Comparison of ENCODE assay signal across 18 cellular contexts in genomic region chr6:148293181-148293995, GRCh38. TPM values are rescaled to one million over a fixed set of nuclear protein-coding genes. Genes with fewer than 3 reads are reported as not detected.
DNase-seq lines count a peak whose midpoint lies in the region; ATAC-seq and TF ChIP-seq lines count a peak whose summit lies in the region.
"Had no signal": no experiment of that assay in that cellular context is flagged by ENCODE, and none has a peak within 500 bp of the region (broad histone marks: within the 10 kb centered on the region; RNA-seq: fewer than 3 reads in every experiment).

No MANE protein-coding gene starts in this region.

- no peak overlapping the region for H4K91ac ChIP-seq in mesenchymal stem cell (ENCODE audit: low read length)

- H3K4me3 ChIP-seq in mesenchymal stem cell (ENCODE audit: insufficient read depth in 1 of 2, low read depth in 1 of 2, low read length in 2 of 2): no peak overlapping the region
- H3K4me3 ChIP-seq: adrenal gland, lung had no signal

- H3K14ac ChIP-seq in mesenchymal stem cell (ENCODE audit: low read length in 2 of 2): peak overlapping the region in 1 of 2 experiments; percentile 86

- H3K23ac ChIP-seq in mesenchymal stem cell (ENCODE audit: low read length in 2 of 2): peak overlapping the region in 1 of 2 experiments; percentile 59

- H3K18ac ChIP-seq in mesenchymal stem cell (ENCODE audit: low read depth in 1 of 2, low read length in 2 of 2): peak overlapping the region; percentile 40 to 64

- H2BK12ac ChIP-seq in mesenchymal stem cell (ENCODE audit: low read length in 2 of 2): peak overlapping the region in 1 of 2 experiments; percentile 92

- peak overlapping the region; percentile 5 to 10 for H3K4ac ChIP-seq in mesenchymal stem cell (ENCODE audit: low read depth in 1 of 2, low read length in 2 of 2)

- H4K8ac ChIP-seq in mesenchymal stem cell (ENCODE audit: low read length): peak overlapping the region; percentile 27

- H2BK120ac ChIP-seq in mesenchymal stem cell (ENCODE audit: low read depth, low read length): peak overlapping the region; percentile 42

- ATAC-seq in HG03460 (IDR thresholded peaks at IDR 0.05; ENCODE audit: unreplicated experiment): no peak
- no peak for ATAC-seq in GM18505 (IDR thresholded peaks at IDR 0.05; ENCODE audit: unreplicated experiment)
- ATAC-seq: activated T-helper 17 cell treated with anti-CD3 and anti-CD28 coated beads, Interleukin-2, amount 50 U/mL, for 72 hours; sciatic nerve had no signal

- DNase-seq in amygdala (lab: John Stamatoyannopoulos, UW) (peak in 44 of 56 donors; percentile 7 to 68 (median 40)), fibroblast of peridontal ligament (ENCODE audit: extremely low read depth) (peak; percentile 34), mesenchymal stem cell (no peak), substantia nigra (lab: John Stamatoyannopoulos, UW) (peak in 31 of 49 donors; percentile 13 to 73 (median 32)), iPS-NIHi7 (ENCODE audit: extremely low spot score) (no peak)
- DNase-seq: activated CD4-positive, CD25-positive, alpha-beta regulatory T cell treated with anti-CD3 and anti-CD28 coated beads, Interleukin-2, amount 50 U/mL, for 72 hours; adrenal gland; AML-193; COR-L47; NCI-H2029 treated with DMSO at 0.1 percent for 48 hours; NCI-H69; stimulated activated CD4-positive, alpha-beta T cell treated with anti-CD3 and anti-CD28 coated beads, Interleukin-1b, Interleukin-23, amount 100 ng/mL, for 48 hours; T-helper 9 cell had no signal

- H2AK5ac ChIP-seq in mesenchymal stem cell (ENCODE audit: low read length, severe bottlenecking): no peak overlapping the region

- no peak overlapping the region for H2BK15ac ChIP-seq in mesenchymal stem cell (ENCODE audit: low read depth, poor library complexity, severe bottlenecking)

- H3K27ac ChIP-seq in mesenchymal stem cell (ENCODE audit: low read length, poor library complexity, severe bottlenecking) (no peak overlapping the region), substantia nigra (ENCODE audit: low read depth, low read length, poor library complexity, severe bottlenecking) (peak overlapping the region; percentile 63)
- H3K27ac ChIP-seq: adrenal gland had no signal

- no peak overlapping the region for H2AFZ ChIP-seq in mesenchymal stem cell (ENCODE audit: low read depth, low read length)

- no peak overlapping the region for H3K9ac ChIP-seq in mesenchymal stem cell (ENCODE audit: low read length)

- H3K27me3 ChIP-seq in mesenchymal stem cell (ENCODE audit: control insufficient read depth in 1 of 2, insufficient read depth in 1 of 2, low read length in 2 of 2): no peaks in the 10 kb centered on the region
- H3K27me3 ChIP-seq: adrenal gland had no signal

- no peak for TF ChIP-seq POLR2A in GM18505 (IDR thresholded peaks at IDR 0.05; ENCODE audit: borderline replicate concordance, extremely low read depth, insufficient read depth, insufficient read length)

- peaks cover 0 to 39% of the 10 kb centered on the region in 2 experiments for H3K36me3 ChIP-seq in mesenchymal stem cell (ENCODE audit: control insufficient read depth in 1 of 2, insufficient read depth in 2 of 2, low read depth in 1 of 2, low read length in 2 of 2)
- H3K36me3 ChIP-seq: adrenal gland had no signal

- no peak overlapping the region for H2BK5ac ChIP-seq in mesenchymal stem cell (ENCODE audit: low read depth, low read length, poor library complexity, severe bottlenecking)

- H3K79me1 ChIP-seq in mesenchymal stem cell (replicated peaks; ENCODE audit: low read length, poor library complexity, severe bottlenecking): peaks cover 2% of the 10 kb centered on the region

- peaks cover 2% of the 10 kb centered on the region for H3K4me1 ChIP-seq in mesenchymal stem cell (ENCODE audit: control insufficient read depth, insufficient read depth, low read depth, low read length)
- H3K4me1 ChIP-seq: adrenal gland had no signal

- no peaks in the 10 kb centered on the region for H3K9me3 ChIP-seq in mesenchymal stem cell (ENCODE audit: control insufficient read depth, low read length)
- H3K9me3 ChIP-seq: adrenal gland had no signal

- H3K4me2 ChIP-seq in mesenchymal stem cell (ENCODE audit: low read length, poor library complexity, severe bottlenecking): no peak overlapping the region

- 90% methylated on average over 5 of the region's 9 CpGs for WGBS in mesenchymal stem cell

RNA-seq across cellular contexts. Expression of gene SASH1, which starts 49.2 kb away (rescaled TPM):
- polyA plus RNA-seq in mesenchymal stem cell (2013, experiment 1 of 2): 35.8 TPM
- polyA plus RNA-seq in mesenchymal stem cell (2013, experiment 2 of 2): 34.3 TPM

Comparison
In these comparisons a context has a peak if more than half of its experiments do, and no peak if none do; other contexts are left out.
1. DNase-seq: peak in amygdala (44 of 56), fibroblast of peridontal ligament (single experiment) and substantia nigra (31 of 49); none in mesenchymal stem cell (single experiment) and iPS-NIHi7 (single experiment).